ENCODE assay signal across 1 cellular context in the genomic region with DNA sequence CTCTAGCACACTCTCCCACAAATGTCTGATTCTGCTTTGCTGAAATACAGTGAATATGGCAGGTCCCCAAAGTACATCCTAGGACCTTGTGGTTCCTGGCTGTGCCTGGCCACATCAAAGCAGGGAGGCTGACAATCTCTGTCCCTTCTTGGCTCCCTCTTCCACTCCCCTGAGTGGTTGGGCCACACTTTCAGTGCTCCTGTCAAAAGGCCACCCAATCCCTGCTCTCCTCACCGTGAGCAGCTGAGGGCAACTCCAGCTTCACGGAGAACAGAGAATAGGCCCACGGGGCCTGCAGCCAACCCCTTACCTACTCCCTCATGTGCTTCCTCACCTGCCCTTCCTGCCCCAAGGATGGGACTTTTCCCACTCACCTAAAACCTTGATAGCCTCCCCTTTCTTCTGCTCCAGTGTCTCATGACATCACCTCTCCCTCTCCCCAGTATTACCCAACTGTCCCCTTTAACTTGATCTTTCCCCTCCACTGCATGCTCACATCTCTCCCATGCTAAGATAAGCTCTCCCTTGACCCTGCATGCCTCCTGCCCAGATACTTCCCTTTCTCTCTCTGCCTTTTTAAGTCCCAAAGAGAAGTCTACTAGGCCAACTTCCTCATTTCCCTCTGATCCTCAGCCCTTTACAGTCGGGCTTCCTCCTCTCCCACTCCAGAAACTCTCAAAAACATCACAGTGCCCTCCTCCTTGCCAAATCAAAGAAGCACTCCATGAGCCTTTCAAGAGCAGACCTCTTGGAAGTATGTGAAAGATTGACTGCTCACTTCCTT.
A peak's percentile ranks its signal among the peaks of the same experiment; 100 is the strongest.
TF ChIP-seq lines count a peak whose summit lies in the region.

No MANE protein-coding gene starts in this region.

TF ChIP-seq in K562, 482 proteins besides CTCF, POLR2A, EP300 and RAD21 (continued from another document and continues in another):
- TF ChIP-seq, protein P1, sequence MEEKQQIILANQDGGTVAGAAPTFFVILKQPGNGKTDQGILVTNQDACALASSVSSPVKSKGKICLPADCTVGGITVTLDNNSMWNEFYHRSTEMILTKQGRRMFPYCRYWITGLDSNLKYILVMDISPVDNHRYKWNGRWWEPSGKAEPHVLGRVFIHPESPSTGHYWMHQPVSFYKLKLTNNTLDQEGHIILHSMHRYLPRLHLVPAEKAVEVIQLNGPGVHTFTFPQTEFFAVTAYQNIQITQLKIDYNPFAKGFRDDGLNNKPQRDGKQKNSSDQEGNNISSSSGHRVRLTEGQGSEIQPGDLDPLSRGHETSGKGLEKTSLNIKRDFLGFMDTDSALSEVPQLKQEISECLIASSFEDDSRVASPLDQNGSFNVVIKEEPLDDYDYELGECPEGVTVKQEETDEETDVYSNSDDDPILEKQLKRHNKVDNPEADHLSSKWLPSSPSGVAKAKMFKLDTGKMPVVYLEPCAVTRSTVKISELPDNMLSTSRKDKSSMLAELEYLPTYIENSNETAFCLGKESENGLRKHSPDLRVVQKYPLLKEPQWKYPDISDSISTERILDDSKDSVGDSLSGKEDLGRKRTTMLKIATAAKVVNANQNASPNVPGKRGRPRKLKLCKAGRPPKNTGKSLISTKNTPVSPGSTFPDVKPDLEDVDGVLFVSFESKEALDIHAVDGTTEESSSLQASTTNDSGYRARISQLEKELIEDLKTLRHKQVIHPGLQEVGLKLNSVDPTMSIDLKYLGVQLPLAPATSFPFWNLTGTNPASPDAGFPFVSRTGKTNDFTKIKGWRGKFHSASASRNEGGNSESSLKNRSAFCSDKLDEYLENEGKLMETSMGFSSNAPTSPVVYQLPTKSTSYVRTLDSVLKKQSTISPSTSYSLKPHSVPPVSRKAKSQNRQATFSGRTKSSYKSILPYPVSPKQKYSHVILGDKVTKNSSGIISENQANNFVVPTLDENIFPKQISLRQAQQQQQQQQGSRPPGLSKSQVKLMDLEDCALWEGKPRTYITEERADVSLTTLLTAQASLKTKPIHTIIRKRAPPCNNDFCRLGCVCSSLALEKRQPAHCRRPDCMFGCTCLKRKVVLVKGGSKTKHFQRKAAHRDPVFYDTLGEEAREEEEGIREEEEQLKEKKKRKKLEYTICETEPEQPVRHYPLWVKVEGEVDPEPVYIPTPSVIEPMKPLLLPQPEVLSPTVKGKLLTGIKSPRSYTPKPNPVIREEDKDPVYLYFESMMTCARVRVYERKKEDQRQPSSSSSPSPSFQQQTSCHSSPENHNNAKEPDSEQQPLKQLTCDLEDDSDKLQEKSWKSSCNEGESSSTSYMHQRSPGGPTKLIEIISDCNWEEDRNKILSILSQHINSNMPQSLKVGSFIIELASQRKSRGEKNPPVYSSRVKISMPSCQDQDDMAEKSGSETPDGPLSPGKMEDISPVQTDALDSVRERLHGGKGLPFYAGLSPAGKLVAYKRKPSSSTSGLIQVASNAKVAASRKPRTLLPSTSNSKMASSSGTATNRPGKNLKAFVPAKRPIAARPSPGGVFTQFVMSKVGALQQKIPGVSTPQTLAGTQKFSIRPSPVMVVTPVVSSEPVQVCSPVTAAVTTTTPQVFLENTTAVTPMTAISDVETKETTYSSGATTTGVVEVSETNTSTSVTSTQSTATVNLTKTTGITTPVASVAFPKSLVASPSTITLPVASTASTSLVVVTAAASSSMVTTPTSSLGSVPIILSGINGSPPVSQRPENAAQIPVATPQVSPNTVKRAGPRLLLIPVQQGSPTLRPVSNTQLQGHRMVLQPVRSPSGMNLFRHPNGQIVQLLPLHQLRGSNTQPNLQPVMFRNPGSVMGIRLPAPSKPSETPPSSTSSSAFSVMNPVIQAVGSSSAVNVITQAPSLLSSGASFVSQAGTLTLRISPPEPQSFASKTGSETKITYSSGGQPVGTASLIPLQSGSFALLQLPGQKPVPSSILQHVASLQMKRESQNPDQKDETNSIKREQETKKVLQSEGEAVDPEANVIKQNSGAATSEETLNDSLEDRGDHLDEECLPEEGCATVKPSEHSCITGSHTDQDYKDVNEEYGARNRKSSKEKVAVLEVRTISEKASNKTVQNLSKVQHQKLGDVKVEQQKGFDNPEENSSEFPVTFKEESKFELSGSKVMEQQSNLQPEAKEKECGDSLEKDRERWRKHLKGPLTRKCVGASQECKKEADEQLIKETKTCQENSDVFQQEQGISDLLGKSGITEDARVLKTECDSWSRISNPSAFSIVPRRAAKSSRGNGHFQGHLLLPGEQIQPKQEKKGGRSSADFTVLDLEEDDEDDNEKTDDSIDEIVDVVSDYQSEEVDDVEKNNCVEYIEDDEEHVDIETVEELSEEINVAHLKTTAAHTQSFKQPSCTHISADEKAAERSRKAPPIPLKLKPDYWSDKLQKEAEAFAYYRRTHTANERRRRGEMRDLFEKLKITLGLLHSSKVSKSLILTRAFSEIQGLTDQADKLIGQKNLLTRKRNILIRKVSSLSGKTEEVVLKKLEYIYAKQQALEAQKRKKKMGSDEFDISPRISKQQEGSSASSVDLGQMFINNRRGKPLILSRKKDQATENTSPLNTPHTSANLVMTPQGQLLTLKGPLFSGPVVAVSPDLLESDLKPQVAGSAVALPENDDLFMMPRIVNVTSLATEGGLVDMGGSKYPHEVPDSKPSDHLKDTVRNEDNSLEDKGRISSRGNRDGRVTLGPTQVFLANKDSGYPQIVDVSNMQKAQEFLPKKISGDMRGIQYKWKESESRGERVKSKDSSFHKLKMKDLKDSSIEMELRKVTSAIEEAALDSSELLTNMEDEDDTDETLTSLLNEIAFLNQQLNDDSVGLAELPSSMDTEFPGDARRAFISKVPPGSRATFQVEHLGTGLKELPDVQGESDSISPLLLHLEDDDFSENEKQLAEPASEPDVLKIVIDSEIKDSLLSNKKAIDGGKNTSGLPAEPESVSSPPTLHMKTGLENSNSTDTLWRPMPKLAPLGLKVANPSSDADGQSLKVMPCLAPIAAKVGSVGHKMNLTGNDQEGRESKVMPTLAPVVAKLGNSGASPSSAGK (IDR thresholded peaks at IDR 0.05) = peak; percentile 39; the same call in 1 of the 2 replicates
- TF ChIP-seq LEF1 (IDR thresholded peaks at IDR 0.05) = peak; percentile 38; the same call in 1 of the 2 replicates
- TF ChIP-seq, protein P2, sequence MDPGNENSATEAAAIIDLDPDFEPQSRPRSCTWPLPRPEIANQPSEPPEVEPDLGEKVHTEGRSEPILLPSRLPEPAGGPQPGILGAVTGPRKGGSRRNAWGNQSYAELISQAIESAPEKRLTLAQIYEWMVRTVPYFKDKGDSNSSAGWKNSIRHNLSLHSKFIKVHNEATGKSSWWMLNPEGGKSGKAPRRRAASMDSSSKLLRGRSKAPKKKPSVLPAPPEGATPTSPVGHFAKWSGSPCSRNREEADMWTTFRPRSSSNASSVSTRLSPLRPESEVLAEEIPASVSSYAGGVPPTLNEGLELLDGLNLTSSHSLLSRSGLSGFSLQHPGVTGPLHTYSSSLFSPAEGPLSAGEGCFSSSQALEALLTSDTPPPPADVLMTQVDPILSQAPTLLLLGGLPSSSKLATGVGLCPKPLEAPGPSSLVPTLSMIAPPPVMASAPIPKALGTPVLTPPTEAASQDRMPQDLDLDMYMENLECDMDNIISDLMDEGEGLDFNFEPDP (CRISPR knock-in tag; IDR thresholded peaks at IDR 0.05) = no peak
- TF ChIP-seq, protein P3, sequence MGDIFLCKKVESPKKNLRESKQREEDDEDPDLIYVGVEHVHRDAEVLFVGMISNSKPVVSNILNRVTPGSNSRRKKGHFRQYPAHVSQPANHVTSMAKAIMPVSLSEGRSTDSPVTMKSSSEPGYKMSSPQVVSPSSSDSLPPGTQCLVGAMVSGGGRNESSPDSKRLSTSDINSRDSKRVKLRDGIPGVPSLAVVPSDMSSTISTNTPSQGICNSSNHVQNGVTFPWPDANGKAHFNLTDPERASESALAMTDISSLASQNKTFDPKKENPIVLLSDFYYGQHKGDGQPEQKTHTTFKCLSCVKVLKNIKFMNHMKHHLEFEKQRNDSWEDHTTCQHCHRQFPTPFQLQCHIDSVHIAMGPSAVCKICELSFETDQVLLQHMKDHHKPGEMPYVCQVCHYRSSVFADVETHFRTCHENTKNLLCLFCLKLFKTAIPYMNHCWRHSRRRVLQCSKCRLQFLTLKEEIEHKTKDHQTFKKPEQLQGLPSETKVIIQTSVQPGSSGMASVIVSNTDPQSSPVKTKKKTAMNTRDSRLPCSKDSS (IDR thresholded peaks at IDR 0.05; ENCODE audit: low read depth, partially characterized antibody) = no peak
- TF ChIP-seq PURB (CRISPR knock-in tag; IDR thresholded peaks at IDR 0.05; ENCODE audit: low read depth) = no peak
- TF ChIP-seq NR1H2 (CRISPR knock-in tag; IDR thresholded peaks at IDR 0.05) = no peak
- TF ChIP-seq TBL1XR1 (IDR thresholded peaks at IDR 0.05; ENCODE audit: low read length in 2 of 2) = no peak
- TF ChIP-seq PATZ1 (CRISPR knock-in tag; IDR thresholded peaks at IDR 0.05; ENCODE audit: borderline replicate concordance) = no peak
- TF ChIP-seq CGGBP1 (CRISPR knock-in tag; IDR thresholded peaks at IDR 0.05) = no peak
- no peak for TF ChIP-seq ZBTB9 (CRISPR knock-in tag; IDR thresholded peaks at IDR 0.05)
- TF ChIP-seq ZNF146 (CRISPR knock-in tag; IDR thresholded peaks at IDR 0.05; ENCODE audit: unreplicated experiment) = no peak
- TF ChIP-seq THRAP3 (IDR thresholded peaks at IDR 0.05; ENCODE audit: borderline replicate concordance) = no peak
- TF ChIP-seq PHB2 (IDR thresholded peaks at IDR 0.05; ENCODE audit: low read depth) = no peak
- TF ChIP-seq, protein P4, sequence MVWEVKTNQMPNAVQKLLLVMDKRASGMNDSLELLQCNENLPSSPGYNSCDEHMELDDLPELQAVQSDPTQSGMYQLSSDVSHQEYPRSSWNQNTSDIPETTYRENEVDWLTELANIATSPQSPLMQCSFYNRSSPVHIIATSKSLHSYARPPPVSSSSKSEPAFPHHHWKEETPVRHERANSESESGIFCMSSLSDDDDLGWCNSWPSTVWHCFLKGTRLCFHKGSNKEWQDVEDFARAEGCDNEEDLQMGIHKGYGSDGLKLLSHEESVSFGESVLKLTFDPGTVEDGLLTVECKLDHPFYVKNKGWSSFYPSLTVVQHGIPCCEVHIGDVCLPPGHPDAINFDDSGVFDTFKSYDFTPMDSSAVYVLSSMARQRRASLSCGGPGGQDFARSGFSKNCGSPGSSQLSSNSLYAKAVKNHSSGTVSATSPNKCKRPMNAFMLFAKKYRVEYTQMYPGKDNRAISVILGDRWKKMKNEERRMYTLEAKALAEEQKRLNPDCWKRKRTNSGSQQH (CRISPR knock-in tag; IDR thresholded peaks at IDR 0.05) = no peak
- TF ChIP-seq SMARCA4 (IDR thresholded peaks at IDR 0.05) = peak; percentile 77; the same call in 1 of the 2 replicates
- TF ChIP-seq NBN (IDR thresholded peaks at IDR 0.05; ENCODE audit: low read depth) = peak; percentile 60; the same call in 1 of the 2 replicates
- no peak for TF ChIP-seq POLR2G (IDR thresholded peaks at IDR 0.05; ENCODE audit: low read depth, low read length)
- TF ChIP-seq KAT8 (IDR thresholded peaks at IDR 0.05; ENCODE audit: low read depth) = no peak
- TF ChIP-seq MAFK (IDR thresholded peaks at IDR 0.05; ENCODE audit: low read length) = no peak
- TF ChIP-seq YBX1 (IDR thresholded peaks at IDR 0.05) = no peak
- TF ChIP-seq ZNF778 (CRISPR knock-in tag; IDR thresholded peaks at IDR 0.05) = no peak
- TF ChIP-seq POLR2AphosphoS2 (IDR thresholded peaks at IDR 0.05; ENCODE audit: low read length) = no peak
- peak; percentile 52; the same call in 1 of the 2 replicates for TF ChIP-seq ELF1 (tag; IDR thresholded peaks at IDR 0.05)
- TF ChIP-seq SP1 (CRISPR knock-in tag; IDR thresholded peaks at IDR 0.05) = no peak; the same call in 1 of the 2 replicates
- TF ChIP-seq, protein P5, sequence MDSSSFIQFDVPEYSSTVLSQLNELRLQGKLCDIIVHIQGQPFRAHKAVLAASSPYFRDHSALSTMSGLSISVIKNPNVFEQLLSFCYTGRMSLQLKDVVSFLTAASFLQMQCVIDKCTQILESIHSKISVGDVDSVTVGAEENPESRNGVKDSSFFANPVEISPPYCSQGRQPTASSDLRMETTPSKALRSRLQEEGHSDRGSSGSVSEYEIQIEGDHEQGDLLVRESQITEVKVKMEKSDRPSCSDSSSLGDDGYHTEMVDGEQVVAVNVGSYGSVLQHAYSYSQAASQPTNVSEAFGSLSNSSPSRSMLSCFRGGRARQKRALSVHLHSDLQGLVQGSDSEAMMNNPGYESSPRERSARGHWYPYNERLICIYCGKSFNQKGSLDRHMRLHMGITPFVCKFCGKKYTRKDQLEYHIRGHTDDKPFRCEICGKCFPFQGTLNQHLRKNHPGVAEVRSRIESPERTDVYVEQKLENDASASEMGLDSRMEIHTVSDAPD (CRISPR knock-in tag; IDR thresholded peaks at IDR 0.05) = no peak
- TF ChIP-seq MTA3 (IDR thresholded peaks at IDR 0.05; ENCODE audit: borderline replicate concordance) = peak; percentile 66; the same call in 1 of the 2 replicates
- TF ChIP-seq TRIM25 (IDR thresholded peaks at IDR 0.05; ENCODE audit: borderline replicate concordance) = no peak
- TF ChIP-seq RBM39 (optimal IDR thresholded peaks at IDR 0.05; ENCODE audit: low read depth, low read length) = no peak
- no peak for TF ChIP-seq NCOA2 (IDR thresholded peaks at IDR 0.05; ENCODE audit: partially characterized antibody in 2 of 2)
